Comparison of ENCODE assay signal across 8 cellular contexts in genomic region chr7:35725280-35725680, GRCh38. TPM values are rescaled to one million over a fixed set of nuclear protein-coding genes. Genes with fewer than 3 reads are reported as not detected.
DNase-seq lines count a peak whose midpoint lies in the region; ATAC-seq and TF ChIP-seq lines count a peak whose summit lies in the region.

No MANE protein-coding gene starts in this region.

- no peak overlapping the region for H3K27ac ChIP-seq in brain microvascular endothelial cell

- in situ Hi-C loops in brain microvascular endothelial cell (cut with HindIII; ENCODE audit: low pct_ligation_motif_present, low sequenced_read_pairs), result no loop called here

- no peak overlapping the region for H3K4me3 ChIP-seq in brain microvascular endothelial cell (ENCODE audit: low read depth, low read length)

- no peaks in the 10 kb centered on the region for H3K36me3 ChIP-seq in brain microvascular endothelial cell (replicated peaks)

- H3K27me3 ChIP-seq in brain microvascular endothelial cell (replicated peaks), result no peaks in the 10 kb centered on the region

- TF ChIP-seq CTCF in brain microvascular endothelial cell (IDR thresholded peaks at IDR 0.05; ENCODE audit: low read depth, low read length, missing control alignments), result no peak

- DNase-seq in activated CD4-positive, alpha-beta T cell treated with anti-CD3 and anti-CD28 coated beads for 4 hours, result peak; percentile 26 to 41
- peak; percentile 45 for DNase-seq in mucosa of gallbladder (ENCODE audit: low spot score)
- DNase-seq in NCI-H2196 treated with DMSO at 0.1 percent for 48 hours (lab: John Stamatoyannopoulos, UW; ENCODE audit: unreplicated experiment), result no peak
- no peak for DNase-seq in brain microvascular endothelial cell
- DNase-seq in NCI-H446 treated with DMSO at 0.1 percent for 48 hours (lab: John Stamatoyannopoulos, UW), result no peak
- no peak for DNase-seq in RKO (ENCODE audit: low spot score)

- ATAC-seq in GM18858 (IDR thresholded peaks at IDR 0.05; ENCODE audit: unreplicated experiment), result peak; percentile 39
- ATAC-seq in HG02885 (IDR thresholded peaks at IDR 0.05; ENCODE audit: poor library complexity, unreplicated experiment), result peak; percentile 48

RNA-seq across cellular contexts. Expression of gene HERPUD2, which starts 30.3 kb away (rescaled TPM):
- total RNA-seq in mucosa of gallbladder, result 33.6 TPM

Comparison
In these comparisons a context has a peak if more than half of its experiments do, and no peak if none do; other contexts are left out.
1. DNase-seq: peak in activated CD4-positive, alpha-beta T cell treated with anti-CD3 and anti-CD28 coated beads for 4 hours (2 of 2) and mucosa of gallbladder (single experiment); none in NCI-H2196 treated with DMSO at 0.1 percent for 48 hours (single experiment), brain microvascular endothelial cell (single experiment), NCI-H446 treated with DMSO at 0.1 percent for 48 hours (single experiment) and RKO (single experiment).